ENCODE assay signal across 8 cellular contexts in the genomic region with DNA sequence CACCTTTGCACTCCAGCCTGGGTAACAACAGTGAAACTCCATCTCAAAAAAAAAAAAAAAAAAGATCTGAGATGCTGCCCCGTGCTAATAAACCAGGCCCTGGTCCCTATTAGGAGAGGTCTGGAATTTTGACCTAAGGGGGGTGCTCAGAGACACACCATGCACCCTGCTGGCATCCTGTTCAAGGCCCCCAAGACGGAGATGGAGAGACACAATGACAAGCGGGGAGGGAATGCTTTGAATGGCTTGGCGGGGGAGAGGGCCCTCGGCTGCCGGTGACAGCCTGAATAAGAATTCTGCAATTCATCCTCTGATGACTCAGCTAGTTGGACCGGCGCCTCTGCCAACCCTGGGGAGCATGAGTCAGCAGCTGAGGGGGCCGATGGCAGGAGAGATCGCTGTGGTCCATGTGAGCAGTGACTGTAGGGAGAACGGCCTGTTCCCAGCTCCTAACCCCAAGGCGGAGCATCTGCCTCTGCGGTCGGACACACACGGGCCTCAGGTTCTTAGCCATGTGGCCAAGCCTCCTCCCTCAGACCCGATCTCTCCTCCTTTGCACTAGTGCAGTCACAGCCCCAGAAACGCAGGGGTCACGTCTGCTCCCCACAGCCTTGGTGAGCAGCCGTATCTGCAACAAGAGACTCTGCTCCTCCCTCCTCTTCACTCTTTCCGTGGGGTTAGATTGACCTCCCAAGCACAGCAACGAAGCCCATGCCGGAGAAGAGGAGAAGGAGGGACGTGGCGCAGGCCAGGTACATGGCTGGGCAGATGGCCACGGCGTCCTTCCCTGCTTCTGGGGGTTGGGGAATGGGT. TPM values are rescaled to one million over a fixed set of nuclear protein-coding genes. Genes with fewer than 3 reads are reported as not detected.
DNase-seq lines count a peak whose midpoint lies in the region; ATAC-seq, FAIRE-seq and TF ChIP-seq lines count a peak whose summit lies in the region.

No MANE protein-coding gene starts in this region.

- peak; percentile 65 for TF ChIP-seq POLR2A in erythroblast (IDR thresholded peaks at IDR 0.05; ENCODE audit: low read length)

- no peaks in the 10 kb centered on the region for H3K9me3 Mint-ChIP-seq in activated CD8-positive, alpha-beta T cell treated with anti-CD3 and anti-CD28 coated beads, Interleukin-2, amount 10 ng/mL, durations not matched to agents 7 days and 5 days (ENCODE audit: insufficient read depth)

- peaks cover 9% of the 10 kb centered on the region for H3K4me1 Mint-ChIP-seq in activated CD8-positive, alpha-beta T cell treated with anti-CD3 and anti-CD28 coated beads, Interleukin-2, amount 10 ng/mL, durations not matched to agents 7 days and 5 days (ENCODE audit: low read depth)

- H3K36me3 Mint-ChIP-seq in activated CD8-positive, alpha-beta T cell treated with anti-CD3 and anti-CD28 coated beads, Interleukin-2, amount 10 ng/mL, durations not matched to agents 7 days and 5 days (ENCODE audit: low read depth), result no peaks in the 10 kb centered on the region

- ATAC-seq in activated CD8-positive, alpha-beta T cell treated with anti-CD3 and anti-CD28 coated beads, Interleukin-2, amount 10 ng/mL, durations not matched to agents 7 days and 5 days, result peak; percentile 65
- no peak for ATAC-seq in GM21367 (IDR thresholded peaks at IDR 0.05; ENCODE audit: unreplicated experiment)
- ATAC-seq in GM21825 (IDR thresholded peaks at IDR 0.05; ENCODE audit: unreplicated experiment), result no peak

- peak; percentile 98 for FAIRE-seq in G401.6 (lab: Jason Lieb, UNC)

- DNase-seq in NCI-H2196 (lab: John Stamatoyannopoulos, UW; ENCODE audit: unreplicated experiment), result peak; percentile 71
- DNase-seq in activated CD8-positive, alpha-beta T cell treated with anti-CD3 and anti-CD28 coated beads, Interleukin-2, amount 10 ng/mL, durations not matched to agents 7 days and 5 days, result peak; percentile 44
- peak; percentile 96 to 97 for DNase-seq in erythroblast (lab: John Stamatoyannopoulos, UW)
- peak; percentile 88 for DNase-seq in midbrain (lab: John Stamatoyannopoulos, UW)
- peak; percentile 73 for DNase-seq in stimulated activated CD8-positive, alpha-beta memory T cell treated with anti-CD3 and anti-CD28 coated beads, Interleukin-4, amount 100 ng/mL, for 48 hours

- H3K27me3 Mint-ChIP-seq in activated CD8-positive, alpha-beta T cell treated with anti-CD3 and anti-CD28 coated beads, Interleukin-2, amount 10 ng/mL, durations not matched to agents 7 days and 5 days (ENCODE audit: low read depth), result peaks cover 18% of the 10 kb centered on the region

- no peak overlapping the region for H3K27ac Mint-ChIP-seq in activated CD8-positive, alpha-beta T cell treated with anti-CD3 and anti-CD28 coated beads, Interleukin-2, amount 10 ng/mL, durations not matched to agents 7 days and 5 days

- CTCF ChIA-PET in activated CD8-positive, alpha-beta T cell treated with anti-CD3 and anti-CD28 coated beads, Interleukin-2, amount 10 ng/mL, durations not matched to agents 7 days and 5 days (lab: Charles Lee), result interaction anchor here (0.8 kb wide), 1 partner anchor 297 kb away, joined by 3 read pairs; no protein-coding TSS in a partner anchor

- POLR2A ChIA-PET in activated CD8-positive, alpha-beta T cell treated with anti-CD3 and anti-CD28 coated beads, Interleukin-2, amount 10 ng/mL, durations not matched to agents 7 days and 5 days (lab: Charles Lee), result no interaction called here

- no peak overlapping the region for H3K4me3 Mint-ChIP-seq in activated CD8-positive, alpha-beta T cell treated with anti-CD3 and anti-CD28 coated beads, Interleukin-2, amount 10 ng/mL, durations not matched to agents 7 days and 5 days

RNA-seq across cellular contexts. Expression of gene TRIM56, which starts 14.9 kb away (rescaled TPM):
- 10 to 100 TPM; 66.8 to 67.9 TPM for total RNA-seq in activated CD8-positive, alpha-beta T cell treated with anti-CD3 and anti-CD28 coated beads, Interleukin-2, amount 10 ng/mL, durations not matched to agents 7 days and 5 days

RNA-seq across cellular contexts. Expression of gene SERPINE1, which starts 26.7 kb away (rescaled TPM):
- total RNA-seq in activated CD8-positive, alpha-beta T cell treated with anti-CD3 and anti-CD28 coated beads, Interleukin-2, amount 10 ng/mL, durations not matched to agents 7 days and 5 days, result under 1 TPM; 0.47 to 0.58 TPM

RNA-seq across cellular contexts. Expression of gene AP1S1, which starts 54.1 kb away (rescaled TPM):
- 10 to 100 TPM; 46.2 to 48.9 TPM for total RNA-seq in activated CD8-positive, alpha-beta T cell treated with anti-CD3 and anti-CD28 coated beads, Interleukin-2, amount 10 ng/mL, durations not matched to agents 7 days and 5 days

Comparison
In these comparisons a context has a peak if more than half of its experiments do, and no peak if none do; other contexts are left out.
1. DNase-seq: peak in every context shown above with its lines; median percentile 96 in erythroblast; 88 in midbrain; 73 in stimulated activated CD8-positive, alpha-beta memory T cell treated with anti-CD3 and anti-CD28 coated beads, Interleukin-4, amount 100 ng/mL, for 48 hours; 71 in NCI-H2196; 44 in activated CD8-positive, alpha-beta T cell treated with anti-CD3 and anti-CD28 coated beads, Interleukin-2, amount 10 ng/mL, durations not matched to agents 7 days and 5 days.